ENCODE assay signal across 24 cellular contexts in the genomic region with DNA sequence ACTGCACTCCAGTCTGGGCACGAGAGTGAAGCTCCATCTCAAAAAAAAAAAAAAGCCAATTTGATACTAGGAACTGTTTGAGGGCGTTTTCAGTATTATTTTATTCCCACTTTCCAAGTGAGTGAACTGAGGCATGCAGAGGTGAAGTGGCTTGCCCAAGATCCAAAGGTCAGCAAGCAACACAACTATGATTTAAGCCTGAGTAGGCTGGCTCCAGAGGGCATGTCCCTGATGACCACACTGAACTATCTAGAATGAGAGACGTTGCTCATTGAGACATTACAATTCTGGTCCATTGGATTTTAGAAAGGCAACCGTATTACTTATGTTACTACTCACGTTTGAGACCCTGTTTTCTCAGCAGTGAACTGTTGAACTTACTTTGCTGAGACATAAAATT. TPM values are rescaled to one million over a fixed set of nuclear protein-coding genes. Genes with fewer than 3 reads are reported as not detected.
DNase-seq lines count a peak whose midpoint lies in the region; ATAC-seq, FAIRE-seq and TF ChIP-seq lines count a peak whose summit lies in the region.
"Had no signal": no experiment of that assay in that cellular context is flagged by ENCODE, and none has a peak within 500 bp of the region (broad histone marks: within the 10 kb centered on the region; RNA-seq: fewer than 3 reads in every experiment).

No MANE protein-coding gene starts in this region.

- 65 to 75% methylated on average over 5 of the region's 5 CpGs for WGBS in gastroesophageal sphincter (ENCODE audit: low coverage in 1 of 2), 2 donors

- TF ChIP-seq EP300 in gastroesophageal sphincter (IDR thresholded peaks at IDR 0.05) = no peak

- TF ChIP-seq POLR2A in GM12892 (IDR thresholded peaks at IDR 0.05; ENCODE audit: low read depth, low read length) = no peak
- no peak for TF ChIP-seq POLR2A in gastroesophageal sphincter (IDR thresholded peaks at IDR 0.05)

- ATAC-seq in gastroesophageal sphincter = no peak
- ATAC-seq in HG03139 (IDR thresholded peaks at IDR 0.05; ENCODE audit: unreplicated experiment) = no peak
- ATAC-seq: A549 had no signal

- H3K27ac Mint-ChIP-seq in activated T-helper 2 cell treated with anti-CD3 and anti-CD28 coated beads, Interferon-gamma antibody, Interleukin-2, Interleukin-4, amounts not matched to agents 10 μg/mL and 5 μg/mL and 100 μg/mL, durations not matched to agents 14 hours and 24 hours and 36 hours = no peak overlapping the region
- H3K27ac Mint-ChIP-seq: CD14-positive monocyte; CD4-positive, alpha-beta T cell; CD8-positive, alpha-beta memory T cell had no signal

- DNase-seq in GM12892 (ENCODE audit: insufficient read length) (no peak), RCC 7860 (ENCODE audit: low spot score) (peak; percentile 55), DMS53 (lab: John Stamatoyannopoulos, UW) (no peak)
- DNase-seq in activated T-helper 2 cell treated with anti-CD3 and anti-CD28 coated beads, Interferon-gamma antibody, Interleukin-2, Interleukin-4, amounts not matched to agents 10 μg/mL and 5 μg/mL and 100 μg/mL, durations not matched to agents 14 hours and 24 hours and 36 hours (ENCODE audit: low spot score) = no peak
- DNase-seq: 8988T; ACHN; AML-193; BE2C; CD4-positive, alpha-beta T cell; CD8-positive, alpha-beta memory T cell; DMS 273 treated with DMSO at 0.1 percent for 48 hours; DMS79 treated with DMSO at 0.1 percent for 48 hours; GF-D8; GM23248; H7; HCEC 1CT had no signal

- no peaks in the 10 kb centered on the region for H3K9me3 Mint-ChIP-seq in activated T-helper 2 cell treated with anti-CD3 and anti-CD28 coated beads, Interferon-gamma antibody, Interleukin-2, Interleukin-4, amounts not matched to agents 10 μg/mL and 5 μg/mL and 100 μg/mL, durations not matched to agents 14 hours and 24 hours and 36 hours
- H3K9me3 Mint-ChIP-seq: CD4-positive, alpha-beta T cell had no signal

- no peaks in the 10 kb centered on the region for H3K9me3 ChIP-seq in gastroesophageal sphincter
- H3K9me3 ChIP-seq: A549; BE2C; BLaER1 treated with 17β-estradiol and CSF1 and Interleukin-3, amounts not matched to agents 10 nM and 100 nM had no signal

- H3K36me3 ChIP-seq in gastroesophageal sphincter = no peaks in the 10 kb centered on the region
- H3K36me3 ChIP-seq: BE2C; BLaER1 treated with 17β-estradiol and CSF1 and Interleukin-3, amounts not matched to agents 10 nM and 100 nM had no signal

- no peaks in the 10 kb centered on the region for H3K27me3 ChIP-seq in gastroesophageal sphincter
- H3K27me3 ChIP-seq: BE2C; BLaER1 treated with 17β-estradiol and CSF1 and Interleukin-3, amounts not matched to agents 10 nM and 100 nM had no signal

- no peak overlapping the region for H3K4me3 ChIP-seq in gastroesophageal sphincter
- H3K4me3 ChIP-seq: A549; BLaER1 treated with 17β-estradiol and CSF1 and Interleukin-3, amounts not matched to agents 10 nM and 100 nM; GM23248 had no signal

- peak overlapping the region in 3 of 4 donors; percentile 79 to 85 (median 81) for H3K27ac ChIP-seq in gastroesophageal sphincter
- H3K27ac ChIP-seq: A549; BLaER1 treated with 17β-estradiol and CSF1 and Interleukin-3, amounts not matched to agents 10 nM and 100 nM; GM23248 had no signal

- intact Hi-C loops in activated T-helper 2 cell treated with anti-CD3 and anti-CD28 coated beads, Interferon-gamma antibody, Interleukin-2, Interleukin-4, amounts not matched to agents 10 μg/mL and 5 μg/mL and 100 μg/mL, durations not matched to agents 14 hours and 24 hours and 36 hours (cut with micrococcal nuclease) = no loop called here

- H3K4me1 Mint-ChIP-seq in activated T-helper 2 cell treated with anti-CD3 and anti-CD28 coated beads, Interferon-gamma antibody, Interleukin-2, Interleukin-4, amounts not matched to agents 10 μg/mL and 5 μg/mL and 100 μg/mL, durations not matched to agents 14 hours and 24 hours and 36 hours (ENCODE audit: low read depth) = no peaks in the 10 kb centered on the region
- H3K4me1 Mint-ChIP-seq: CD8-positive, alpha-beta memory T cell had no signal

- TF ChIP-seq CTCF in gastroesophageal sphincter (IDR thresholded peaks at IDR 0.05) = no peak

- H3K36me3 Mint-ChIP-seq in activated T-helper 2 cell treated with anti-CD3 and anti-CD28 coated beads, Interferon-gamma antibody, Interleukin-2, Interleukin-4, amounts not matched to agents 10 μg/mL and 5 μg/mL and 100 μg/mL, durations not matched to agents 14 hours and 24 hours and 36 hours (ENCODE audit: low read depth) = no peaks in the 10 kb centered on the region
- H3K36me3 Mint-ChIP-seq: CD14-positive monocyte; CD8-positive, alpha-beta memory T cell had no signal

- H3K27me3 Mint-ChIP-seq in activated T-helper 2 cell treated with anti-CD3 and anti-CD28 coated beads, Interferon-gamma antibody, Interleukin-2, Interleukin-4, amounts not matched to agents 10 μg/mL and 5 μg/mL and 100 μg/mL, durations not matched to agents 14 hours and 24 hours and 36 hours (ENCODE audit: low read depth) = peaks cover 3% of the 10 kb centered on the region

- FAIRE-seq in GM12892 (lab: Jason Lieb, UNC) (peak; percentile 63), RCC 7860 (lab: Jason Lieb, UNC) (peak; percentile 83)
- FAIRE-seq: A549, D721Med, GM12891, H1 had no signal

- H3K4me1 ChIP-seq in gastroesophageal sphincter = peaks cover 3 to 89% (median 11%) of the 10 kb centered on the region in 3 donors
- H3K4me1 ChIP-seq: A549, BE2C had no signal

- H3K4me3 Mint-ChIP-seq in activated T-helper 2 cell treated with anti-CD3 and anti-CD28 coated beads, Interferon-gamma antibody, Interleukin-2, Interleukin-4, amounts not matched to agents 10 μg/mL and 5 μg/mL and 100 μg/mL, durations not matched to agents 14 hours and 24 hours and 36 hours (ENCODE audit: low read depth) = no peak overlapping the region
- H3K4me3 Mint-ChIP-seq: CD14-positive monocyte; CD4-positive, alpha-beta T cell; CD8-positive, alpha-beta memory T cell had no signal

RNA-seq across cellular contexts. Expression of a gene that starts 20.8 kb away (rescaled TPM):
- polyA plus RNA-seq in GM12892 (2012; ENCODE audit: missing spikeins) = 31.4 TPM
- total RNA-seq in gastroesophageal sphincter = 100 to 1,000 TPM; 168 to 389 (median 323) TPM
- 0.14 and 0.21 TPM in 2 replicates for total RNA-seq in activated T-helper 2 cell treated with anti-CD3 and anti-CD28 coated beads, Interferon-gamma antibody, Interleukin-2, Interleukin-4, amounts not matched to agents 10 μg/mL and 5 μg/mL and 100 μg/mL, durations not matched to agents 14 hours and 24 hours and 36 hours
- total RNA-seq: CD4-positive, alpha-beta T cell had no signal
- polyA plus RNA-seq: CD8-positive, alpha-beta memory T cell had no signal

Comparison
In these comparisons a context has a peak if more than half of its experiments do, and no peak if none do; other contexts are left out.
1. RNA of a gene that starts 20.8 kb away (total RNA-seq): 168 to 389 TPM in gastroesophageal sphincter; 0.14 to 0.21 TPM in activated T-helper 2 cell treated with anti-CD3 and anti-CD28 coated beads, Interferon-gamma antibody, Interleukin-2, Interleukin-4, amounts not matched to agents 10 μg/mL and 5 μg/mL and 100 μg/mL, durations not matched to agents 14 hours and 24 hours and 36 hours; every median in the first group is over 100 times any median in the second.